In genomic region chrY:8590641-8591040, GRCh38 we compare ENCODE assay signal across 6 cellular contexts.
"Had no signal": no experiment of that assay in that cellular context is flagged by ENCODE, and none has a peak within 500 bp of the region (broad histone marks: within the 10 kb centered on the region; RNA-seq: fewer than 3 reads in every experiment).

No MANE protein-coding gene starts in this region.

- DNase-seq: H9, HCEC 1CT, KBM-7 had no signal

- H3K4me3 ChIP-seq: GM23338 had no signal

- ATAC-seq: GM23338, HepG2 had no signal

- H3K27ac ChIP-seq: HL-60 had no signal
